9 cellular contexts compared by ENCODE assay signal in the genomic region with DNA sequence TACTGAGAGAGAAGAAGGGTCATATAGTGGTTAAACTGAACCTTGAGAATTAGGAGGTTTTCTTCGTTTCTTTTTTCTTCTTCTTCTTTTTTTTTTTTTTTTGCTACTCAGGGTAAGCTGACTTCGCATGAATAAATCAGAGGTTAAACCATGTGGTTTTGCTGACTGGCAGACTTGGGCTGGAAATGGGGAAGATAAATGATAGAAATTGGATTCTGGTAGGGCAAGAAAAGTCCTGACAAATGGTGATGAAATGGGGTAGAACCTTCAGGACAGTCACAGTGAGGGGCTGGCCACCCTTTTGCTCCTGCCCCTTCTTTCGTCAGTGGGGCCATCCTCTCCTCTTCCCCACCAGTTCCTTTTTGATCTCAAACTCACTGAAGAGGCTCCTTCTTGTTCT. TPM values are rescaled to one million over a fixed set of nuclear protein-coding genes. Genes with fewer than 3 reads are reported as not detected.
DNase-seq lines count a peak whose midpoint lies in the region; ATAC-seq and TF ChIP-seq lines count a peak whose summit lies in the region.
"Had no signal": no experiment of that assay in that cellular context is flagged by ENCODE, and none has a peak within 500 bp of the region (broad histone marks: within the 10 kb centered on the region; RNA-seq: fewer than 3 reads in every experiment).

No MANE protein-coding gene starts in this region.

- TF ChIP-seq EP300 in SK-N-SH (IDR thresholded peaks at IDR 0.05; ENCODE audit: borderline replicate concordance in 1 of 2, low read depth in 1 of 2, low read length in 1 of 2) = no peak

- H3K27me3 ChIP-seq in SK-N-SH (ENCODE audit: insufficient read depth) = no peaks in the 10 kb centered on the region

- H3K36me3 ChIP-seq in SK-N-SH (replicated peaks in 1 of 2; ENCODE audit: control insufficient read depth in 1 of 2, insufficient read depth in 2 of 2, low read length in 1 of 2) = peaks cover 0 to 23% of the 10 kb centered on the region in 2 experiments

- peaks cover 31% of the 10 kb centered on the region for H3K79me2 ChIP-seq in SK-N-SH (ENCODE audit: insufficient read depth)

- no peak for TF ChIP-seq RAD21 in SK-N-SH (IDR thresholded peaks at IDR 0.05; ENCODE audit: low read length)

- no peak overlapping the region for H3K4me3 ChIP-seq in SK-N-SH (ENCODE audit: low read depth in 2 of 2, low read length in 1 of 2)

- H3K36me3 Mint-ChIP-seq in activated naive CD4-positive, alpha-beta T cell treated with anti-CD3 and anti-CD28 coated beads, Interleukin-2, amount 50 U/mL, for 24 hours = peaks cover 3% of the 10 kb centered on the region
- H3K36me3 Mint-ChIP-seq in T-cell (no peaks in the 10 kb centered on the region), type B pancreatic cell (peaks cover 17% of the 10 kb centered on the region)

- 91% methylated on average over 3 of the region's 3 CpGs for WGBS in SK-N-SH (ENCODE audit: low lambda C conversion rate)

- peaks cover 11% of the 10 kb centered on the region for H3F3A ChIP-seq in SK-N-SH (replicated peaks; ENCODE audit: insufficient read depth)

- H4K20me1 ChIP-seq in SK-N-SH (ENCODE audit: insufficient read depth) = no peaks in the 10 kb centered on the region

- H3K4me1 ChIP-seq in SK-N-SH (ENCODE audit: control insufficient read depth in 1 of 2, insufficient read depth in 2 of 2, low read depth in 1 of 2, low read length in 1 of 2) = peaks cover 0 to 4% of the 10 kb centered on the region in 2 experiments; a peak in 1 of 4 replicates

- H2AFZ ChIP-seq in SK-N-SH (ENCODE audit: low read depth) = no peak overlapping the region

- TF ChIP-seq CTCF in type B pancreatic cell (conservative IDR thresholded peaks at IDR 0.05) = no peak
- no peak for TF ChIP-seq CTCF in SK-N-SH (IDR thresholded peaks at IDR 0.05)

- H3K4me3 Mint-ChIP-seq in activated naive CD4-positive, alpha-beta T cell treated with anti-CD3 and anti-CD28 coated beads, Interleukin-2, amount 50 U/mL, for 24 hours = peak overlapping the region; percentile 24
- H3K4me3 Mint-ChIP-seq in T-cell (peak overlapping the region; percentile 22 to 86 (median 82)), type B pancreatic cell (peak overlapping the region; percentile 93)

- peaks cover 14% of the 10 kb centered on the region; the same call in 1 of the 2 replicates for H3K9me3 ChIP-seq in SK-N-SH

- no peak overlapping the region for H3K4me2 ChIP-seq in SK-N-SH

- CTCF ChIA-PET in T-cell (lab: Charles Lee) = interaction anchor here (0.6 kb wide), 3 partner anchors 47 to 156 kb away, joined by 3 to 4 read pairs (median 4); no protein-coding TSS in a partner anchor
- CTCF ChIA-PET in SK-N-SH (lab: Yijun Ruan, JAX) = interaction anchor here (0.6 kb wide), 1 partner anchor 1575 kb away, joined by 3 read pairs; no protein-coding TSS in a partner anchor

- ATAC-seq in T-cell (replicated peaks in 1 of 4) (no peak), GM18861 (IDR thresholded peaks at IDR 0.05; ENCODE audit: unreplicated experiment) (no peak)

- H3K9ac ChIP-seq in SK-N-SH = no peak overlapping the region

- peaks cover 11% of the 10 kb centered on the region for H3K4me1 Mint-ChIP-seq in activated naive CD4-positive, alpha-beta T cell treated with anti-CD3 and anti-CD28 coated beads, Interleukin-2, amount 50 U/mL, for 24 hours
- peaks cover 15 to 22% (median 17%) of the 10 kb centered on the region in 3 donors for H3K4me1 Mint-ChIP-seq in T-cell
- H3K4me1 Mint-ChIP-seq in type B pancreatic cell (ENCODE audit: unreplicated experiment) = peaks cover 13% of the 10 kb centered on the region

- H3K27ac Mint-ChIP-seq in activated naive CD4-positive, alpha-beta T cell treated with anti-CD3 and anti-CD28 coated beads, Interleukin-2, amount 50 U/mL, for 24 hours = no peak overlapping the region
- H3K27ac Mint-ChIP-seq in T-cell (no peak overlapping the region), type B pancreatic cell (peak overlapping the region; percentile 88)

- no peak for DNase-seq in activated naive CD4-positive, alpha-beta T cell treated with anti-CD3 and anti-CD28 coated beads, Interleukin-2, amount 50 U/mL, for 16 hours
- peak in 1 of 34 experiments; percentile 3 for DNase-seq in T-cell
- DNase-seq in iris pigment epithelial cell (ENCODE audit: low read depth) = peak; percentile 32
- DNase-seq in type B pancreatic cell (ENCODE audit: extremely low spot score, unreplicated experiment) = no peak
- no peak for DNase-seq in SK-N-SH
- DNase-seq in cerebellar cortex (ENCODE audit: low spot score) = no peak
- DNase-seq: NCI-H1092 treated with DMSO at 0.1 percent for 48 hours had no signal

- H3K9me3 Mint-ChIP-seq in activated naive CD4-positive, alpha-beta T cell treated with anti-CD3 and anti-CD28 coated beads, Interleukin-2, amount 50 U/mL, for 24 hours = peaks cover 5% of the 10 kb centered on the region
- H3K9me3 Mint-ChIP-seq in T-cell (peaks cover 0 to 5% (median 3%) of the 10 kb centered on the region in 3 donors), type B pancreatic cell (peaks cover 9% of the 10 kb centered on the region)

- H3K9me2 ChIP-seq in SK-N-SH = no peaks in the 10 kb centered on the region

- no peak overlapping the region for H3K27ac ChIP-seq in SK-N-SH (ENCODE audit: low read depth in 2 of 2, low read length in 1 of 2)

- POLR2A ChIA-PET in T-cell (lab: Charles Lee) = interaction anchor here in 1 of 2 donors (0.6 kb wide), 1 partner anchor 64 kb away, joined by 5 read pairs; no protein-coding TSS in a partner anchor
- POLR2A ChIA-PET in SK-N-SH (lab: Yijun Ruan, JAX) = no interaction called here

- peaks cover 31% of the 10 kb centered on the region for H3K27me3 Mint-ChIP-seq in activated naive CD4-positive, alpha-beta T cell treated with anti-CD3 and anti-CD28 coated beads, Interleukin-2, amount 50 U/mL, for 24 hours
- H3K27me3 Mint-ChIP-seq in T-cell = peaks cover 25% of the 10 kb centered on the region in 2 donors
- H3K27me3 Mint-ChIP-seq in type B pancreatic cell = no peaks in the 10 kb centered on the region

TF ChIP-seq in SK-N-SH, 30 proteins besides CTCF, POLR2A, EP300 and RAD21:
- TF ChIP-seq, protein P1, sequence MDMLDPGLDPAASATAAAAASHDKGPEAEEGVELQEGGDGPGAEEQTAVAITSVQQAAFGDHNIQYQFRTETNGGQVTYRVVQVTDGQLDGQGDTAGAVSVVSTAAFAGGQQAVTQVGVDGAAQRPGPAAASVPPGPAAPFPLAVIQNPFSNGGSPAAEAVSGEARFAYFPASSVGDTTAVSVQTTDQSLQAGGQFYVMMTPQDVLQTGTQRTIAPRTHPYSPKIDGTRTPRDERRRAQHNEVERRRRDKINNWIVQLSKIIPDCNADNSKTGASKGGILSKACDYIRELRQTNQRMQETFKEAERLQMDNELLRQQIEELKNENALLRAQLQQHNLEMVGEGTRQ (IDR thresholded peaks at IDR 0.05; ENCODE audit: borderline replicate concordance, low read depth, low read length) = no peak
- TF ChIP-seq TCF12 (IDR thresholded peaks at IDR 0.05) = no peak

RNA-seq across cellular contexts. Expression of a gene that starts 1.6 kb away (rescaled TPM):
- total RNA-seq in T-cell (10 to 100 TPM in 1 of 5 donors, 1 to 10 TPM in 4; 4.5 to 14.3 (median 7.3) TPM), type B pancreatic cell (ENCODE audit: low replicate concordance) (18.8 and 35.6 TPM in 2 replicates)
- polyA plus RNA-seq in SK-N-SH (2012; rRNA removed) = 10.6 and 11.9 TPM in 2 replicates
- polyA plus RNA-seq in SK-N-SH (2012; cell fraction: cytosol; rRNA removed) = 14.5 and 15.9 TPM in 2 replicates
- 3.8 and 7.6 TPM in 2 replicates for polyA plus RNA-seq in SK-N-SH (2012; cell fraction: nucleus; rRNA removed)

Comparison
In these comparisons a context has a peak if more than half of its experiments do, and no peak if none do; other contexts are left out.
1. H3K4me3 Mint-ChIP-seq: peak in every context shown above with its lines; median percentile 93 in type B pancreatic cell; 82 in T-cell; 24 in activated naive CD4-positive, alpha-beta T cell treated with anti-CD3 and anti-CD28 coated beads, Interleukin-2, amount 50 U/mL, for 24 hours.